In genomic region chr2:196181484-196181883, GRCh38 we compare ENCODE assay signal across 15 cellular contexts. TPM values are rescaled to one million over a fixed set of nuclear protein-coding genes. Genes with fewer than 3 reads are reported as not detected.
A peak's percentile ranks its signal among the peaks of the same experiment; 100 is the strongest.
DNase-seq lines count a peak whose midpoint lies in the region; ATAC-seq and TF ChIP-seq lines count a peak whose summit lies in the region.
"Had no signal": no experiment of that assay in that cellular context is flagged by ENCODE, and none has a peak within 500 bp of the region (broad histone marks: within the 10 kb centered on the region; RNA-seq: fewer than 3 reads in every experiment).

No MANE protein-coding gene starts in this region.

- POLR2A ChIA-PET in activated CD4-positive, alpha-beta memory T cell treated with anti-CD3 and anti-CD28 coated beads, Interleukin-2, amount 10 ng/mL, durations not matched to agents 7 days and 5 days (lab: Charles Lee), result interaction anchor here (1.0 to 6.3 kb wide), 12 partner anchors 10 to 95 kb away, joined by 3 to 124 read pairs (median 30); partner anchors contain the start of gene STK17B

- H3K27ac ChIP-seq in spleen (peak overlapping the region in 6 of 8 donors; percentile 44 to 87 (median 80)), right atrium auricular region (no peak overlapping the region)
- H3K27ac ChIP-seq: cardiac muscle cell, gastroesophageal sphincter, tibial nerve had no signal

- H3K4me3 ChIP-seq in spleen (no peak overlapping the region), right atrium auricular region (no peak overlapping the region)
- H3K4me3 ChIP-seq: cardiac muscle cell, gastroesophageal sphincter, tibial nerve had no signal

- TF ChIP-seq CTCF in spleen (IDR thresholded peaks at IDR 0.05 in 8 of 11, conservative IDR thresholded peaks at IDR 0.05 in 3 of 11) (no peak), right atrium auricular region (IDR thresholded peaks at IDR 0.05) (no peak)

- no peaks in the 10 kb centered on the region for H3K9me3 ChIP-seq in spleen
- H3K9me3 ChIP-seq in right atrium auricular region, result no peaks in the 10 kb centered on the region
- H3K9me3 ChIP-seq: gastroesophageal sphincter, tibial nerve had no signal

- CTCF ChIA-PET in activated CD4-positive, alpha-beta memory T cell treated with anti-CD3 and anti-CD28 coated beads, Interleukin-2, amount 10 ng/mL, durations not matched to agents 7 days and 5 days (lab: Charles Lee), result interaction anchor here (0.6 to 1.9 kb wide), 10 partner anchors 14 to 822 kb away, joined by 3 to 9 read pairs (median 4); no protein-coding TSS in a partner anchor

- TF ChIP-seq POLR2A in spleen (IDR thresholded peaks at IDR 0.05), result no peak

- DNase-seq in activated T-cell treated with anti-CD3 and anti-CD28 coated beads, Interleukin-2, amount 50 U/mL, for 24 hours, result no peak
- no peak for DNase-seq in activated T-cell treated with anti-CD3 and anti-CD28 coated beads, Interleukin-2, amount 50 U/mL, for 4 hours
- DNase-seq in NCI-H187 treated with DMSO at 0.1 percent for 48 hours (lab: John Stamatoyannopoulos, UW) (peak; percentile 43), spleen (no peak), right atrium auricular region (ENCODE audit: low spot score) (no peak), NCI-H128 (lab: John Stamatoyannopoulos, UW; ENCODE audit: unreplicated experiment) (no peak)
- no peak for DNase-seq in activated CD4-positive, alpha-beta memory T cell treated with anti-CD3 and anti-CD28 coated beads, Interleukin-2, amount 10 ng/mL, durations not matched to agents 7 days and 5 days
- DNase-seq: activated CD4-positive, alpha-beta T cell treated with anti-CD3 and anti-CD28 coated beads for 48 hours; SW 1271 had no signal

- H3K27me3 ChIP-seq in spleen (replicated peaks in 1 of 7) (no peaks in the 10 kb centered on the region), right atrium auricular region (no peaks in the 10 kb centered on the region)
- H3K27me3 ChIP-seq: cardiac muscle cell, gastroesophageal sphincter, tibial nerve had no signal

- H3K9me3 Mint-ChIP-seq in activated T-cell treated with anti-CD3 and anti-CD28 coated beads, Interleukin-2, amount 50 U/mL, for 24 hours, result peaks cover 4% of the 10 kb centered on the region
- H3K9me3 Mint-ChIP-seq in activated T-cell treated with anti-CD3 and anti-CD28 coated beads, Interleukin-2, amount 50 U/mL, for 4 hours, result no peaks in the 10 kb centered on the region
- no peaks in the 10 kb centered on the region for H3K9me3 Mint-ChIP-seq in activated CD4-positive, alpha-beta memory T cell treated with anti-CD3 and anti-CD28 coated beads, Interleukin-2, amount 10 ng/mL, durations not matched to agents 7 days and 5 days

- H3K4me3 Mint-ChIP-seq in activated T-cell treated with anti-CD3 and anti-CD28 coated beads, Interleukin-2, amount 50 U/mL, for 24 hours, result peak overlapping the region; percentile 43
- no peak overlapping the region for H3K4me3 Mint-ChIP-seq in activated T-cell treated with anti-CD3 and anti-CD28 coated beads, Interleukin-2, amount 50 U/mL, for 4 hours
- H3K4me3 Mint-ChIP-seq in activated CD4-positive, alpha-beta memory T cell treated with anti-CD3 and anti-CD28 coated beads, Interleukin-2, amount 10 ng/mL, durations not matched to agents 7 days and 5 days, result peak overlapping the region; percentile 14
- H3K4me3 Mint-ChIP-seq: mesothelial cell of epicardium had no signal

- H3K27me3 Mint-ChIP-seq in activated T-cell treated with anti-CD3 and anti-CD28 coated beads, Interleukin-2, amount 50 U/mL, for 24 hours, result no peaks in the 10 kb centered on the region
- no peaks in the 10 kb centered on the region for H3K27me3 Mint-ChIP-seq in activated T-cell treated with anti-CD3 and anti-CD28 coated beads, Interleukin-2, amount 50 U/mL, for 4 hours (ENCODE audit: low read depth)
- H3K27me3 Mint-ChIP-seq in activated CD4-positive, alpha-beta memory T cell treated with anti-CD3 and anti-CD28 coated beads, Interleukin-2, amount 10 ng/mL, durations not matched to agents 7 days and 5 days, result no peaks in the 10 kb centered on the region

- peak overlapping the region; percentile 95 for H3K27ac Mint-ChIP-seq in activated T-cell treated with anti-CD3 and anti-CD28 coated beads, Interleukin-2, amount 50 U/mL, for 24 hours
- H3K27ac Mint-ChIP-seq in activated CD4-positive, alpha-beta memory T cell treated with anti-CD3 and anti-CD28 coated beads, Interleukin-2, amount 10 ng/mL, durations not matched to agents 7 days and 5 days, result peak overlapping the region; percentile 98

- no peaks in the 10 kb centered on the region for H3K36me3 Mint-ChIP-seq in activated T-cell treated with anti-CD3 and anti-CD28 coated beads, Interleukin-2, amount 50 U/mL, for 24 hours (ENCODE audit: low read depth)
- H3K36me3 Mint-ChIP-seq in activated T-cell treated with anti-CD3 and anti-CD28 coated beads, Interleukin-2, amount 50 U/mL, for 4 hours (ENCODE audit: insufficient read depth), result no peaks in the 10 kb centered on the region
- peaks cover 24% of the 10 kb centered on the region for H3K36me3 Mint-ChIP-seq in activated CD4-positive, alpha-beta memory T cell treated with anti-CD3 and anti-CD28 coated beads, Interleukin-2, amount 10 ng/mL, durations not matched to agents 7 days and 5 days (ENCODE audit: low read depth)
- H3K36me3 Mint-ChIP-seq: mesothelial cell of epicardium had no signal

- peaks cover 5 to 88% (median 53%) of the 10 kb centered on the region in 6 donors for H3K4me1 ChIP-seq in spleen
- H3K4me1 ChIP-seq in right atrium auricular region, result no peaks in the 10 kb centered on the region
- H3K4me1 ChIP-seq: gastroesophageal sphincter, tibial nerve had no signal

- ATAC-seq in activated T-cell treated with anti-CD3 and anti-CD28 coated beads, Interleukin-2, amount 50 U/mL, for 4 hours, result no peak
- ATAC-seq in HG03432 (IDR thresholded peaks at IDR 0.05; ENCODE audit: unreplicated experiment), result no peak
- ATAC-seq: gastroesophageal sphincter, Panc1 had no signal

- intact Hi-C loops in spleen (cut with DNase I; ENCODE audit: low total_unique reads), result no loop called here

- no peaks in the 10 kb centered on the region for H3K36me3 ChIP-seq in spleen
- no peaks in the 10 kb centered on the region for H3K36me3 ChIP-seq in right atrium auricular region
- H3K36me3 ChIP-seq: cardiac muscle cell, gastroesophageal sphincter, tibial nerve had no signal

- H3K4me1 Mint-ChIP-seq in activated T-cell treated with anti-CD3 and anti-CD28 coated beads, Interleukin-2, amount 50 U/mL, for 24 hours (ENCODE audit: low read depth), result peaks cover 89% of the 10 kb centered on the region
- H3K4me1 Mint-ChIP-seq in activated T-cell treated with anti-CD3 and anti-CD28 coated beads, Interleukin-2, amount 50 U/mL, for 4 hours (ENCODE audit: low read depth), result peaks cover 85% of the 10 kb centered on the region
- H3K4me1 Mint-ChIP-seq in activated CD4-positive, alpha-beta memory T cell treated with anti-CD3 and anti-CD28 coated beads, Interleukin-2, amount 10 ng/mL, durations not matched to agents 7 days and 5 days, result peaks cover 87% of the 10 kb centered on the region

- 80 to 92% (median 84%) methylated on average over 3 of the region's 3 CpGs for WGBS in spleen, 5 donors

RNA-seq across cellular contexts. Expression of gene STK17B, which starts 10.1 kb away (rescaled TPM):
- 100 to 1,000 TPM; 107 to 166 (median 129) TPM for total RNA-seq in activated T-cell treated with anti-CD3 and anti-CD28 coated beads, Interleukin-2, amount 50 U/mL, for 4 hours
- 100 to 1,000 TPM; 365 to 367 TPM for total RNA-seq in activated CD4-positive, alpha-beta memory T cell treated with anti-CD3 and anti-CD28 coated beads, Interleukin-2, amount 10 ng/mL, durations not matched to agents 7 days and 5 days
- total RNA-seq in spleen (100 to 1,000 TPM; 171 to 248 (median 196) TPM), right atrium auricular region (1 to 10 TPM; 6.7 to 7.9 TPM)
- polyA plus RNA-seq in spleen, result 10 to 100 TPM; 48.7 to 56.3 (median 51.9) TPM

Comparison
In these comparisons a context has a peak if more than half of its experiments do, and no peak if none do; other contexts are left out.
1. H3K27ac ChIP-seq: peak in spleen (6 of 8); none in right atrium auricular region (0 of 2).
2. RNA of gene STK17B, which starts 10.1 kb away (total RNA-seq): 365 to 367 TPM in activated CD4-positive, alpha-beta memory T cell treated with anti-CD3 and anti-CD28 coated beads, Interleukin-2, amount 10 ng/mL, durations not matched to agents 7 days and 5 days, 171 to 248 TPM in spleen and 107 to 166 TPM in activated T-cell treated with anti-CD3 and anti-CD28 coated beads, Interleukin-2, amount 50 U/mL, for 4 hours; 6.7 to 7.9 TPM in right atrium auricular region; every median in the first group is over 10 times any median in the second.